ENCODE assay signal across 8 cellular contexts in genomic region chr12:50400638-50401382, GRCh38. TPM values are rescaled to one million over a fixed set of nuclear protein-coding genes. Genes with fewer than 3 reads are reported as not detected.
DNase-seq lines count a peak whose midpoint lies in the region; FAIRE-seq and TF ChIP-seq lines count a peak whose summit lies in the region.

Gene LARP4, plus strand, starts transcription at chr12:50400885. Its CDS starts 126 bp downstream, at chr12:50401011.

- H3K27ac Mint-ChIP-seq in activated naive CD4-positive, alpha-beta T cell treated with anti-CD3 and anti-CD28 coated beads for 36 hours, result peak within 1 kb of the TSS; percentile 87

- peaks cover 0 to 6% of the 10 kb centered on the region in 2 donors for H3K4me1 ChIP-seq in neuronal stem cell (ENCODE audit: control insufficient read depth in 2 of 2, insufficient read depth in 1 of 2, low read depth in 1 of 2, low read length in 2 of 2)

- no peak for TF ChIP-seq CTCF in subcutaneous adipose tissue (IDR thresholded peaks at IDR 0.05; ENCODE audit: low read depth)

- H3K4me1 Mint-ChIP-seq in activated naive CD4-positive, alpha-beta T cell treated with anti-CD3 and anti-CD28 coated beads for 36 hours (ENCODE audit: low read depth), result peaks cover 19% of the 10 kb centered on the region

- no peak for FAIRE-seq in frontal cortex (lab: Jason Lieb, UNC)

- peak within 1 kb of the TSS; percentile 57 for H2AK5ac ChIP-seq in neuronal stem cell (ENCODE audit: low read depth, low read length)

- peak within 1 kb of the TSS; percentile 96 for H3K9ac ChIP-seq in neuronal stem cell (ENCODE audit: low read depth, low read length, poor library complexity)

- no peak within 1 kb of the TSS for H3K14ac ChIP-seq in neuronal stem cell (ENCODE audit: low read length)

- H2BK120ac ChIP-seq in neuronal stem cell (ENCODE audit: low read depth, low read length), result peak within 1 kb of the TSS; percentile 34

- H3K23ac ChIP-seq in neuronal stem cell (ENCODE audit: low read depth, low read length, poor library complexity), result peak within 1 kb of the TSS; percentile 90

- H2BK5ac ChIP-seq in neuronal stem cell (ENCODE audit: low read length), result peak within 1 kb of the TSS; percentile 72

- intact Hi-C loops in activated naive CD4-positive, alpha-beta T cell treated with anti-CD3 and anti-CD28 coated beads for 36 hours (cut with micrococcal nuclease), result loop anchor here (1.0 to 10.0 kb wide), 8 partner anchors 118 to 924 kb away; partner anchors contain the start of genes BIN2, CERS5, COX14 and LIMA1

- DNase-seq in GDM1 (lab: John Stamatoyannopoulos, UW), result peak; percentile 93
- peak; percentile 94 for DNase-seq in HEK293T (ENCODE audit: extremely low spot score)
- DNase-seq in NAMALWA (ENCODE audit: low spot score), result peak; percentile 98
- DNase-seq in SK-N-DZ (ENCODE audit: low spot score), result peak; percentile 97
- DNase-seq in activated naive CD4-positive, alpha-beta T cell treated with anti-CD3 and anti-CD28 coated beads for 36 hours, result peak; percentile 94
- peak; percentile 84 to 89 for DNase-seq in frontal cortex (ENCODE audit: low spot score in 2 of 2)
- peak; percentile 87 for DNase-seq in neuronal stem cell (ENCODE audit: low spot score)

- no peak within 1 kb of the TSS for H3K4ac ChIP-seq in neuronal stem cell (ENCODE audit: low read length)

- H2AFZ ChIP-seq in neuronal stem cell (ENCODE audit: low read length), result peak within 1 kb of the TSS; percentile 90

- no CpG with 5 or more reads among the region's 43 CpGs for WGBS in neuronal stem cell (ENCODE audit: extremely low coverage in 2 of 2, insufficient read length in 2 of 2, insufficient replicate concordance in 1 of 2), 2 donors

- H3K18ac ChIP-seq in neuronal stem cell (ENCODE audit: low read length), result peak within 1 kb of the TSS; percentile 97

- H4K91ac ChIP-seq in neuronal stem cell (ENCODE audit: low read depth, low read length, poor library complexity), result no peak within 1 kb of the TSS

- H2BK12ac ChIP-seq in neuronal stem cell (ENCODE audit: low read length), result peak within 1 kb of the TSS; percentile 14

- peak within 1 kb of the TSS; percentile 99 for H3K4me3 Mint-ChIP-seq in activated naive CD4-positive, alpha-beta T cell treated with anti-CD3 and anti-CD28 coated beads for 36 hours

- POLR2A ChIA-PET in HEK293T (lab: Yijun Ruan, JAX), result interaction anchor here (0.8 to 1.2 kb wide), 2 partner anchors 9 to 23 kb away, joined by 3 to 4 read pairs; no protein-coding TSS in a partner anchor

- H4K8ac ChIP-seq in neuronal stem cell (ENCODE audit: low read depth, low read length), result no peak within 1 kb of the TSS

- no peaks in the 10 kb centered on the region for H3K9me3 ChIP-seq in neuronal stem cell (replicated peaks in 1 of 2; ENCODE audit: control insufficient read depth in 2 of 2, insufficient read depth in 1 of 2, low read depth in 1 of 2, low read length in 2 of 2)

- H3K36me3 Mint-ChIP-seq in activated naive CD4-positive, alpha-beta T cell treated with anti-CD3 and anti-CD28 coated beads for 36 hours (ENCODE audit: low read depth), result peaks cover 14% of the 10 kb centered on the region

- H3K79me1 ChIP-seq in neuronal stem cell (ENCODE audit: low read depth, low read length), result peaks cover 2% of the 10 kb centered on the region

- H3K9me3 Mint-ChIP-seq in activated naive CD4-positive, alpha-beta T cell treated with anti-CD3 and anti-CD28 coated beads for 36 hours, result no peaks in the 10 kb centered on the region

- peak within 1 kb of the TSS; percentile 88 to 93 for H3K4me3 ChIP-seq in neuronal stem cell (ENCODE audit: low read length in 2 of 2)

- H3K27me3 ChIP-seq in neuronal stem cell (ENCODE audit: control insufficient read depth in 3 of 3, insufficient read depth in 3 of 3, low read depth in 1 of 3, low read length in 3 of 3), result no peaks in the 10 kb centered on the region

- peak within 1 kb of the TSS; percentile 58 for H3K4me2 ChIP-seq in neuronal stem cell (ENCODE audit: insufficient read depth, low read length, poor library complexity, severe bottlenecking)

- H3K27ac ChIP-seq in neuronal stem cell (replicated peaks; ENCODE audit: low read length), result peak within 1 kb of the TSS; percentile 96

- peak within 1 kb of the TSS; percentile 63 for H2BK15ac ChIP-seq in neuronal stem cell (ENCODE audit: low read length)

- peaks cover 0 to 7% of the 10 kb centered on the region in 2 donors for H3K36me3 ChIP-seq in neuronal stem cell (replicated peaks in 1 of 2; ENCODE audit: control insufficient read depth in 2 of 2, insufficient read depth in 2 of 2, low read length in 2 of 2)

- CTCF ChIA-PET in HEK293T (lab: Yijun Ruan, JAX), result no interaction called here
- CTCF ChIA-PET in activated naive CD4-positive, alpha-beta T cell treated with anti-CD3 and anti-CD28 coated beads for 36 hours (lab: Charles Lee), result interaction anchor here (0.6 kb wide), 1 partner anchor 284 kb away, joined by 3 read pairs; no protein-coding TSS in a partner anchor

- peaks cover 2% of the 10 kb centered on the region for H3K27me3 Mint-ChIP-seq in activated naive CD4-positive, alpha-beta T cell treated with anti-CD3 and anti-CD28 coated beads for 36 hours (ENCODE audit: low read depth)

TF ChIP-seq in HEK293T, 16 proteins besides CTCF, POLR2A, EP300 and RAD21:
- TF ChIP-seq SUZ12 (IDR thresholded peaks at IDR 0.05) (no peak), ARNT (IDR thresholded peaks at IDR 0.05) (no peak), CTBP1 (IDR thresholded peaks at IDR 0.05; ENCODE audit: borderline replicate concordance) (no peak), LEF1 (IDR thresholded peaks at IDR 0.05; ENCODE audit: borderline replicate concordance) (no peak), HDGF (IDR thresholded peaks at IDR 0.05; ENCODE audit: borderline replicate concordance) (no peak), FOXK2 (IDR thresholded peaks at IDR 0.05) (no peak), ZNF384 (IDR thresholded peaks at IDR 0.05) (no peak), PKNOX1 (IDR thresholded peaks at IDR 0.05) (peak; percentile 61), TARDBP (IDR thresholded peaks at IDR 0.05) (no peak), L3MBTL2 (conservative IDR thresholded peaks at IDR 0.05) (peak; percentile 56), SP1 (IDR thresholded peaks at IDR 0.05) (no peak), FOXA1 (IDR thresholded peaks at IDR 0.05) (no peak), FOXM1 (IDR thresholded peaks at IDR 0.05; ENCODE audit: borderline replicate concordance) (no peak), ELF4 (IDR thresholded peaks at IDR 0.05) (peak; percentile 66), BHLHE40 (IDR thresholded peaks at IDR 0.05; ENCODE audit: borderline replicate concordance) (no peak), NFRKB (IDR thresholded peaks at IDR 0.05) (no peak)
TF ChIP-seq in HEK293T: peak in this region for 3.

RNA-seq across cellular contexts. Expression of gene LARP4, which starts in this region (rescaled TPM):
- 16.2 and 20.7 TPM in 2 replicates for polyA plus RNA-seq in SK-N-DZ (2014; cell fraction: cytosol; rRNA removed)
- 17.3 and 25.2 TPM in 2 replicates for polyA plus RNA-seq in SK-N-DZ (2014; cell fraction: nucleus; rRNA removed)
- total RNA-seq in activated naive CD4-positive, alpha-beta T cell treated with anti-CD3 and anti-CD28 coated beads for 36 hours, result 10 to 100 TPM; 44.7 to 44.9 TPM
- total RNA-seq in frontal cortex (68.5 TPM), subcutaneous adipose tissue (10 to 100 TPM; 22.2 to 99.5 (median 35.9) TPM)
- 26.8 TPM for polyA plus RNA-seq in neuronal stem cell (2013, experiment 1 of 2)
- 26.7 TPM for polyA plus RNA-seq in neuronal stem cell (2013, experiment 2 of 2)

Comparison
In these comparisons a context has a peak if more than half of its experiments do, and no peak if none do; other contexts are left out.
1. Peak in every context shown above with its lines: DNase-seq, H3K4me3 ChIP-seq and H3K27ac ChIP-seq.